ENCODE assay signal across 8 cellular contexts in the genomic region with DNA sequence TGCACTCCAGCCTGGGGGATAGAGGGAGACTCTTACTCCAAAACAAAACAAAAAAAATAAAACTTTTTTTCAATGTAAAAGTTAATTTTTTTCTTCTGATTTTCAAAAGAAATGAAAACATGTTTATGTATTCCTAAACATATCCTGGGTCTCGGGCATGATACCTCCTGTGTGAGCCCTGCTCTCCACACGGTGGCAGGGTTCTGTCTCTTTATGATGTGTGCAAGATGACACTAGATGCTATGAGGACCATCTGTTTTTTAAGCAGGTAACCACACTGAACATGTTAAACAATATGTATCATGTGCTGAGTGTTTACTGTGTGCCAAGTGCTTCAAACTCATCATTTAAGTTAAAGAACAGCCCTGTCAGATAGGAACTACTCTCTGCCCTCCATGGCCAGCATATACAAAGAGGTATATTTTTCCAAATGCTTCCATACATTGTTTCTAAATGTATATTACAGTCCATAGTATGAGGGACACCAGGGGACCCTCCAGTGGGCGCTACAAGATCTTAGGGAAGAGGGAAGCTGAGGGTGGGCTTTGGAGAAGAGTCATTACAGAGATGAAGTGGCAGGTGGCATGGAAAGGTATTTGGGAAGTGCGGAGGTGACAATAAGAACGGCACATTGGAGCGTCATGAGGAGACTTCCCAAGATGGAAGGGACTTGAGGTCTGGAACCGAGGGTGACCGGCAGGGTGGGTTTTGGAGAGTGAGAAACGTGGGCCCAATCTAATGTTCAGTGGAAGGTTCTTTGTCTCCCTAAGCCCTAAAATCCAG. TPM values are rescaled to one million over a fixed set of nuclear protein-coding genes. Genes with fewer than 3 reads are reported as not detected.
A peak's percentile ranks its signal among the peaks of the same experiment; 100 is the strongest.
DNase-seq lines count a peak whose midpoint lies in the region; ATAC-seq and TF ChIP-seq lines count a peak whose summit lies in the region.

No MANE protein-coding gene starts in this region.

- peak in 1 of 3 donors; percentile 76 for DNase-seq in CD4-positive, CD25-positive, alpha-beta regulatory T cell
- DNase-seq in NCI-H1694 treated with DMSO at 0.1 percent for 48 hours (lab: John Stamatoyannopoulos, UW): peak; percentile 88
- no peak for DNase-seq in WTC11 (ENCODE audit: low spot score)
- DNase-seq in midbrain (lab: John Stamatoyannopoulos, UW): peak; percentile 8
- no peak for DNase-seq in SKM-1 treated with dmso at 0.1 percent for 144 hours (lab: John Stamatoyannopoulos, UW; ENCODE audit: unreplicated experiment)
- no peak for DNase-seq in NCI-H774 (lab: John Stamatoyannopoulos, UW)

- H3K27ac Mint-ChIP-seq in CD4-positive, CD25-positive, alpha-beta regulatory T cell: no peak overlapping the region
- 0 out of 2 replicates have a peak overlapping the region, but pooled peaks have one; percentile 2 for H3K27ac Mint-ChIP-seq in WTC11

- no peaks in the 10 kb centered on the region for H3K9me3 Mint-ChIP-seq in CD4-positive, CD25-positive, alpha-beta regulatory T cell
- H3K9me3 Mint-ChIP-seq in WTC11: no peaks in the 10 kb centered on the region

- H3K36me3 Mint-ChIP-seq in CD4-positive, CD25-positive, alpha-beta regulatory T cell: no peaks in the 10 kb centered on the region
- H3K36me3 Mint-ChIP-seq in WTC11: no peaks in the 10 kb centered on the region

- no peak overlapping the region for H3K27ac ChIP-seq in CD4-positive, CD25-positive, alpha-beta regulatory T cell (ENCODE audit: insufficient read depth, low read length, poor library complexity, severe bottlenecking)

- no peaks in the 10 kb centered on the region for H3K36me3 ChIP-seq in CD4-positive, CD25-positive, alpha-beta regulatory T cell (ENCODE audit: control insufficient read depth, insufficient read depth, low read length)

- no peaks in the 10 kb centered on the region for H3K27me3 Mint-ChIP-seq in CD4-positive, CD25-positive, alpha-beta regulatory T cell
- H3K27me3 Mint-ChIP-seq in WTC11 (ENCODE audit: low read depth): no peaks in the 10 kb centered on the region

- H3K4me1 ChIP-seq in CD4-positive, CD25-positive, alpha-beta regulatory T cell (ENCODE audit: control insufficient read depth, insufficient read depth, low read length, poor library complexity, severe bottlenecking): peaks cover 4% of the 10 kb centered on the region

- no peaks in the 10 kb centered on the region for H3K27me3 ChIP-seq in CD4-positive, CD25-positive, alpha-beta regulatory T cell (ENCODE audit: control insufficient read depth, insufficient read depth, low read length)

- H3K4me1 Mint-ChIP-seq in CD4-positive, CD25-positive, alpha-beta regulatory T cell: peaks cover 0 to 13% (median 1%) of the 10 kb centered on the region in 4 donors
- peaks cover 16% of the 10 kb centered on the region for H3K4me1 Mint-ChIP-seq in WTC11

- H3K9me3 ChIP-seq in CD4-positive, CD25-positive, alpha-beta regulatory T cell (ENCODE audit: control insufficient read depth in 2 of 2, low read length in 2 of 2): no peaks in the 10 kb centered on the region

- no peak for TF ChIP-seq CTCF in WTC11 (IDR thresholded peaks at IDR 0.05)

- ATAC-seq in CD4-positive, CD25-positive, alpha-beta regulatory T cell (ENCODE audit: low read depth in 2 of 2): peak; percentile 62 to 65
- ATAC-seq in GM18861 (IDR thresholded peaks at IDR 0.05; ENCODE audit: unreplicated experiment) (peak; percentile 64), WTC11 (peak; percentile 12; the same call in 1 of the 2 replicates), GM18858 (IDR thresholded peaks at IDR 0.05; ENCODE audit: unreplicated experiment) (no peak)

- H3K4me3 ChIP-seq in CD4-positive, CD25-positive, alpha-beta regulatory T cell (ENCODE audit: low read depth, low read length): no peak overlapping the region

- CTCF ChIA-PET in WTC11 (lab: Charles Lee): interaction anchor here (0.6 to 4.4 kb wide), 22 partner anchors 22 to 254 kb away, joined by 3 to 92 read pairs (median 5); a partner anchor contains a TSS

- no peak overlapping the region for H3K4me3 Mint-ChIP-seq in CD4-positive, CD25-positive, alpha-beta regulatory T cell
- H3K4me3 Mint-ChIP-seq in WTC11: no peak overlapping the region

- POLR2A ChIA-PET in WTC11 (lab: Charles Lee): no interaction called here

TF ChIP-seq in WTC11, 78 proteins besides CTCF, POLR2A, EP300 and RAD21 (continues in another document):
- TF ChIP-seq NR3C1 (CRISPR knock-in tag; conservative IDR thresholded peaks at IDR 0.05; ENCODE audit: low read depth): no peak
- TF ChIP-seq ZNF121 (CRISPR knock-in tag; IDR thresholded peaks at IDR 0.05): no peak
- TF ChIP-seq ZBTB21 (CRISPR knock-in tag; IDR thresholded peaks at IDR 0.05; ENCODE audit: borderline replicate concordance): no peak
- TF ChIP-seq, protein P1, sequence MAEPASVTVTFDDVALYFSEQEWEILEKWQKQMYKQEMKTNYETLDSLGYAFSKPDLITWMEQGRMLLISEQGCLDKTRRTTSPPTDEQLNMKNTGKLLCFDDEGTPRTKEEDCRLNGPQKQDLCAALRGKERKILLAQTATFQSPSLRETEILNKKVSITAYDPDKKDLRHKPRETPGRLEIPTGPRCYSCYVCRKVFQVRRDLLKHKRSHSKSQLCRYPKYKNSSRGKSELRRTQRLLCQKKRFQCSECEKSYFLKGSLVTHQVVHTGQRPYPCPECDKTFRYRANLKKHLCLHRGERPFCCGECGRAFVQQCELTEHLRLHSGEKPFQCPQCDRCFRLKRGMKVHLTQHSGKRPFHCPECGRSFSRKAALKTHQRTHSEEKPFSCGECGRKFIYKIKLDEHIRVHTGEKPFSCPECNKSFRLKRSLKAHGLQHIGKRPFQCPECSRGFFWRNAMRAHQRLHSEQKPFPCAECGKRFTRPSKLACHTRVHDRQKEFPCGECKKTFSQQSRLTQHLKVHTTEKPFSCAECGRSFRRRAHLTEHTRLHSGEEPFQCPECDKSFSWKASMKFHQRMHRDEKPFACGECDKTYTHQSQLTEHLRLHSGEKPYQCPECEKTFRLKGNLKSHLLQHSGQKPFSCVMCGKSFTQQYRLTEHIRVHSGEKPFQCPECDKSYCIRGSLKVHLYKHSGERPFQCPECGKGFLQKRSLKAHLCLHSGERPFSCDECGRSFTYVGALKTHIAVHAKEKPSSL (CRISPR knock-in tag; conservative IDR thresholded peaks at IDR 0.05): no peak
- TF ChIP-seq, protein P2, sequence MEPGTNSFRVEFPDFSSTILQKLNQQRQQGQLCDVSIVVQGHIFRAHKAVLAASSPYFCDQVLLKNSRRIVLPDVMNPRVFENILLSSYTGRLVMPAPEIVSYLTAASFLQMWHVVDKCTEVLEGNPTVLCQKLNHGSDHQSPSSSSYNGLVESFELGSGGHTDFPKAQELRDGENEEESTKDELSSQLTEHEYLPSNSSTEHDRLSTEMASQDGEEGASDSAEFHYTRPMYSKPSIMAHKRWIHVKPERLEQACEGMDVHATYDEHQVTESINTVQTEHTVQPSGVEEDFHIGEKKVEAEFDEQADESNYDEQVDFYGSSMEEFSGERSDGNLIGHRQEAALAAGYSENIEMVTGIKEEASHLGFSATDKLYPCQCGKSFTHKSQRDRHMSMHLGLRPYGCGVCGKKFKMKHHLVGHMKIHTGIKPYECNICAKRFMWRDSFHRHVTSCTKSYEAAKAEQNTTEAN (CRISPR knock-in tag; IDR thresholded peaks at IDR 0.05): no peak
- TF ChIP-seq, protein P3, sequence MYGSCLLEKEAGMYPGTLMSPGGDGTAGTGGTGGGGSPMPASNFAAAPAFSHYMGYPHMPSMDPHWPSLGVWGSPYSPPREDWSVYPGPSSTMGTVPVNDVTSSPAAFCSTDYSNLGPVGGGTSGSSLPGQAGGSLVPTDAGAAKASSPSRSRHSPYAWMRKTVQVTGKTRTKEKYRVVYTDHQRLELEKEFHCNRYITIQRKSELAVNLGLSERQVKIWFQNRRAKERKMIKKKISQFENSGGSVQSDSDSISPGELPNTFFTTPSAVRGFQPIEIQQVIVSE (CRISPR knock-in tag; IDR thresholded peaks at IDR 0.05; ENCODE audit: borderline replicate concordance): no peak
- no peak for TF ChIP-seq ZNF317 (CRISPR knock-in tag; IDR thresholded peaks at IDR 0.05; ENCODE audit: borderline replicate concordance, low read depth)
- TF ChIP-seq FOXJ3 (CRISPR knock-in tag; IDR thresholded peaks at IDR 0.05; ENCODE audit: borderline replicate concordance): no peak
- no peak for TF ChIP-seq CREB1 (CRISPR knock-in tag; IDR thresholded peaks at IDR 0.05)
- TF ChIP-seq, protein P4, sequence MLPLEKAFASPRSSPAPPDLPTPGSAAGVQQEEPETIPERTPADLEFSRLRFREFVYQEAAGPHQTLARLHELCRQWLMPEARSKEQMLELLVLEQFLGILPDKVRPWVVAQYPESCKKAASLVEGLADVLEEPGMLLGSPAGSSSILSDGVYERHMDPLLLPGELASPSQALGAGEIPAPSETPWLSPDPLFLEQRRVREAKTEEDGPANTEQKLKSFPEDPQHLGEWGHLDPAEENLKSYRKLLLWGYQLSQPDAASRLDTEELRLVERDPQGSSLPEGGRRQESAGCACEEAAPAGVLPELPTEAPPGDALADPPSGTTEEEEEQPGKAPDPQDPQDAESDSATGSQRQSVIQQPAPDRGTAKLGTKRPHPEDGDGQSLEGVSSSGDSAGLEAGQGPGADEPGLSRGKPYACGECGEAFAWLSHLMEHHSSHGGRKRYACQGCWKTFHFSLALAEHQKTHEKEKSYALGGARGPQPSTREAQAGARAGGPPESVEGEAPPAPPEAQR (CRISPR knock-in tag; IDR thresholded peaks at IDR 0.05): no peak
- TF ChIP-seq, protein P5, sequence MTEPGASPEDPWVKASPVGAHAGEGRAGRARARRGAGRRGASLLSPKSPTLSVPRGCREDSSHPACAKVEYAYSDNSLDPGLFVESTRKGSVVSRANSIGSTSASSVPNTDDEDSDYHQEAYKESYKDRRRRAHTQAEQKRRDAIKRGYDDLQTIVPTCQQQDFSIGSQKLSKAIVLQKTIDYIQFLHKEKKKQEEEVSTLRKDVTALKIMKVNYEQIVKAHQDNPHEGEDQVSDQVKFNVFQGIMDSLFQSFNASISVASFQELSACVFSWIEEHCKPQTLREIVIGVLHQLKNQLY (CRISPR knock-in tag; IDR thresholded peaks at IDR 0.05): no peak

RNA-seq across cellular contexts. Expression of a gene that starts 28.5 kb away (rescaled TPM):
- total RNA-seq in CD4-positive, CD25-positive, alpha-beta regulatory T cell: 1,673 TPM
- polyA plus RNA-seq in CD4-positive, CD25-positive, alpha-beta regulatory T cell: 100 to 1,000 TPM in 2 of 4 donors, 10 to 100 TPM in 2; 56.8 to 145 (median 104) TPM
- 23.9 to 57.4 TPM (median 50.8 TPM) in 3 replicates for total RNA-seq in WTC11 (2021)

Comparison
In these comparisons a context has a peak if more than half of its experiments do, and no peak if none do; other contexts are left out.
1. DNase-seq: peak in NCI-H1694 treated with DMSO at 0.1 percent for 48 hours (single experiment) and midbrain (single experiment); none in WTC11 (single experiment), SKM-1 treated with dmso at 0.1 percent for 144 hours (single experiment) and NCI-H774 (single experiment).
2. RNA of a gene that starts 28.5 kb away (total RNA-seq): 1,673 TPM in CD4-positive, CD25-positive, alpha-beta regulatory T cell (single experiment); 23.9 to 57.4 TPM in WTC11; every median in the first group is over 10 times any median in the second.